ENCODE assay signal across 1 cellular context in the genomic region with DNA sequence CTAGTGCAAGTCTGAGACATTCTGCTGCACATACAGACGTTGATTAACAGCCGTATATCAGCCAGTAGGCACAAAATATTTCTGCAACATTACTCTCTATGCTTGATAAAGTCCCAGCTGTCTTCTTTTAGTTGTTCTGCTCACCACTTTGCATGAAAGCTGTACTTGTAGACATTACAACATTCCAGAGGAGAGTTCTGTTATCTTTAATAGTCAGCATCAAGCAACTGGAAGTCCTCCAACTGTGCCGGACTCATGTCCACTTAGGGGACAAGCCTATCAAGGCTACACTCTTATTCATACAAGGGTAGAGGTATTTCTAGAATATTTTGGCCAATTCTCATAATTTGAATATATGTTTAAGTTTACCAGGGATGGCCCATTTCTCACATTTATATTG.
TF ChIP-seq lines count a peak whose summit lies in the region.

No MANE protein-coding gene starts in this region.

TF ChIP-seq in H1, 55 proteins besides CTCF, POLR2A, EP300 and RAD21:
- no peak for TF ChIP-seq POLR2AphosphoS5 (IDR thresholded peaks at IDR 0.05; ENCODE audit: low read depth, low read length)
- no peak for TF ChIP-seq CTBP2 (IDR thresholded peaks at IDR 0.05; ENCODE audit: borderline replicate concordance, insufficient read depth, insufficient read length, low read length)
- TF ChIP-seq RFX5 (IDR thresholded peaks at IDR 0.05; ENCODE audit: borderline replicate concordance, low read depth, low read length): no peak
